ENCODE assay signal across 8 cellular contexts in genomic region chr1:212858055-212858460, GRCh38. TPM values are rescaled to one million over a fixed set of nuclear protein-coding genes. Genes with fewer than 3 reads are reported as not detected.
DNase-seq lines count a peak whose midpoint lies in the region; ATAC-seq and TF ChIP-seq lines count a peak whose summit lies in the region.

Gene FLVCR1, plus strand, starts transcription at chr1:212858275. Its CDS starts 178 bp downstream, at chr1:212858453.

- peak within 1 kb of the TSS; percentile 97 for H3K4me3 ChIP-seq in colonic mucosa

- H3K27ac ChIP-seq in colonic mucosa (peak within 1 kb of the TSS; percentile 89), layer of hippocampus (ENCODE audit: low read depth, low read length) (peak within 1 kb of the TSS; percentile 82)

- no peak for TF ChIP-seq CTCF in colonic mucosa (IDR thresholded peaks at IDR 0.05)

- ATAC-seq in GM19351 (IDR thresholded peaks at IDR 0.05; ENCODE audit: unreplicated experiment) (peak; percentile 94), HG03520 (IDR thresholded peaks at IDR 0.05; ENCODE audit: unreplicated experiment) (peak; percentile 97)

- H3K4me1 ChIP-seq in colonic mucosa = peaks cover 24% of the 10 kb centered on the region

- DNase-seq in C1 segment of cervical spinal cord (lab: John Stamatoyannopoulos, UW) = peak; percentile 62 to 97 (median 94)
- DNase-seq in NCI-H526 treated with DMSO at 0.1 percent for 48 hours (lab: John Stamatoyannopoulos, UW) = peak; percentile 84
- DNase-seq in activated CD4-positive, alpha-beta T cell treated with anti-CD3 and anti-CD28 coated beads for 48 hours = peak; percentile 97
- DNase-seq in colonic mucosa = peak; percentile 98
- peak; percentile 77 to 95 (median 83) for DNase-seq in stimulated activated CD4-positive, alpha-beta T cell treated with anti-CD3 and anti-CD28 coated beads, Interleukin-1b, Interleukin-23, amount 100 ng/mL, for 24 hours (ENCODE audit: low read depth in 4 of 4, low spot score in 1 of 4)

- intact Hi-C loops in colonic mucosa (cut with DNase I) = no loop called here

- peak within 1 kb of the TSS; percentile 85 to 91 for H3K9ac ChIP-seq in colonic mucosa (ENCODE audit: low read depth in 2 of 2, low read length in 2 of 2)

- H3K27me3 ChIP-seq in colonic mucosa = no peaks in the 10 kb centered on the region
- no peaks in the 10 kb centered on the region for H3K27me3 ChIP-seq in layer of hippocampus (ENCODE audit: control insufficient read depth, insufficient read depth, low read length)

- H3K9me3 ChIP-seq in colonic mucosa = no peaks in the 10 kb centered on the region

- H3K36me3 ChIP-seq in colonic mucosa = no peaks in the 10 kb centered on the region

RNA-seq across cellular contexts. Expression of gene FLVCR1, which starts in this region (rescaled TPM):
- total RNA-seq in colonic mucosa = 10 to 100 TPM in 1 of 2 donors, 1 to 10 TPM in 1; 8.8 to 12.6 TPM

Comparison
In these comparisons a context has a peak if more than half of its experiments do, and no peak if none do; other contexts are left out.
1. Peak in every context shown above with its lines: DNase-seq, ATAC-seq, H3K4me3 ChIP-seq and H3K27ac ChIP-seq.